In genomic region chr18:79625924-79626561, GRCh38 we compare ENCODE assay signal across 11 cellular contexts.
"Had no signal": no experiment of that assay in that cellular context is flagged by ENCODE, and none has a peak within 500 bp of the region (broad histone marks: within the 10 kb centered on the region; RNA-seq: fewer than 3 reads in every experiment).

No MANE protein-coding gene starts in this region.

- DNase-seq: activated CD8-positive, alpha-beta memory T cell treated with anti-CD3 and anti-CD28 coated beads, Interleukin-2, amount 10 ng/mL, durations not matched to agents 7 days and 5 days; activated naive CD8-positive, alpha-beta T cell treated with anti-CD3 and anti-CD28 coated beads, Interleukin-2, amount 10 ng/mL, durations not matched to agents 7 days and 5 days; activated T-cell treated with anti-CD3 and anti-CD28 coated beads, Interleukin-2, amount 50 U/mL, for 24 hours; mammary epithelial cell; T-helper 2 cell had no signal

- H3K27ac ChIP-seq: esophagus muscularis mucosa, tibial artery, vagina had no signal

- H3K9me3 ChIP-seq: esophagus muscularis mucosa, tibial artery, vagina had no signal

- H3K4me3 Mint-ChIP-seq: activated CD8-positive, alpha-beta memory T cell treated with anti-CD3 and anti-CD28 coated beads, Interleukin-2, amount 10 ng/mL, durations not matched to agents 7 days and 5 days; activated naive CD8-positive, alpha-beta T cell treated with anti-CD3 and anti-CD28 coated beads, Interleukin-2, amount 10 ng/mL, durations not matched to agents 7 days and 5 days; activated T-cell treated with anti-CD3 and anti-CD28 coated beads, Interleukin-2, amount 50 U/mL, for 24 hours; nephron had no signal

- H3K9me3 Mint-ChIP-seq: activated T-cell treated with anti-CD3 and anti-CD28 coated beads, Interleukin-2, amount 50 U/mL, for 24 hours had no signal

- H3K27ac Mint-ChIP-seq: activated CD8-positive, alpha-beta memory T cell treated with anti-CD3 and anti-CD28 coated beads, Interleukin-2, amount 10 ng/mL, durations not matched to agents 7 days and 5 days; activated naive CD8-positive, alpha-beta T cell treated with anti-CD3 and anti-CD28 coated beads, Interleukin-2, amount 10 ng/mL, durations not matched to agents 7 days and 5 days; activated T-cell treated with anti-CD3 and anti-CD28 coated beads, Interleukin-2, amount 50 U/mL, for 24 hours; nephron had no signal

- H3K36me3 Mint-ChIP-seq: activated CD8-positive, alpha-beta memory T cell treated with anti-CD3 and anti-CD28 coated beads, Interleukin-2, amount 10 ng/mL, durations not matched to agents 7 days and 5 days; activated naive CD8-positive, alpha-beta T cell treated with anti-CD3 and anti-CD28 coated beads, Interleukin-2, amount 10 ng/mL, durations not matched to agents 7 days and 5 days had no signal

- ATAC-seq: activated CD8-positive, alpha-beta memory T cell treated with anti-CD3 and anti-CD28 coated beads, Interleukin-2, amount 10 ng/mL, durations not matched to agents 7 days and 5 days had no signal

- H3K27me3 ChIP-seq: vagina had no signal

- H3K36me3 ChIP-seq: esophagus muscularis mucosa, tibial artery, vagina had no signal

- H3K4me3 ChIP-seq: esophagus muscularis mucosa, tibial artery, vagina had no signal

- FAIRE-seq: bronchial epithelial cell, TTC549 had no signal

- H3K4me1 ChIP-seq: vagina had no signal
